1 cellular context compared by ENCODE assay signal in the genomic region with DNA sequence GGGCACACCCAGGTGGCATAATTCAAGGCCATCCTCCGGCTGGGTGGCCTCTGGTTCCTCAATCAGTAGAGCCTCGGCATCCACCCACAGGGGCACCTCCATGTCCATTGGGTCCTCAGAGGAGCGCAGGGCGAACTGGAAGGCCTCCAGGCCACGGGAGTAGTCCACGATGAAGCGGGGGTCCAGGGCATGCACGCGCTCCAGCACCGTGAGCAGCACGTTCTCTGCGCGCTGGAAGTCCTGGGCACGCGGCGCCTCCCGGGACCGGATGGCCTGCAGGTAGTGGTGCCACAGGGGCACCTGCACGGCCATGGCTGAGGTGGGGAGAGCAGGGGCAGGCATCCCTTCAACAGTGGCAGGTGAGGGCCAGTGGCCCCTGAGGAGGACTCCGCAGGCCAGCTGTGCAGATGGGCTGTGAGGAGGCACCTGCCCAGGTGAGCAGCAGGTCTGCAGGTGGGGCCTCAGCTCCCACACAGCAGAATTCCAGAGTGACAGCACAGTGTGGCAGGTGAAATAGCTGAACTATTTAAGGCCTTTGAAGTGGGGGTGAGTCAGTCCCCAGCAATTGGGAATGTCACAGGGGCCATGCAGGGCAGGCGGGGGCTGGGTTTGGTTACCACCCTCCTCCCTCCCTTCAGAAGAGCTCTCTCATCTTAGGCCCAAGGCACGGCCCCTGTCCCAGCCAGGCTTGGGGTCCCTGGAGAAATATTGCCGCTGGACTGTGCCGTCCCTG.
A peak's percentile ranks its signal among the peaks of the same experiment; 100 is the strongest.
TF ChIP-seq lines count a peak whose summit lies in the region.

A gene (minus strand): TSS at position 501 of the 733 bp plus-strand sequence. CDS start 159 bp downstream, at position 342.

TF ChIP-seq in HCT116, 20 proteins besides CTCF, POLR2A, EP300 and RAD21 (continued from another document):
- TF ChIP-seq POLR2AphosphoS5 (IDR thresholded peaks at IDR 0.05; ENCODE audit: low read depth, low read length) (peak; percentile 69), JUND (IDR thresholded peaks at IDR 0.05) (peak; percentile 98)
